In genomic region chr18:1394426-1394825, GRCh38 we compare ENCODE assay signal across 22 cellular contexts.
DNase-seq lines count a peak whose midpoint lies in the region; ATAC-seq and TF ChIP-seq lines count a peak whose summit lies in the region.
"Had no signal": no experiment of that assay in that cellular context is flagged by ENCODE, and none has a peak within 500 bp of the region (broad histone marks: within the 10 kb centered on the region; RNA-seq: fewer than 3 reads in every experiment).

No MANE protein-coding gene starts in this region.

- CTCF ChIA-PET in PC-3 (lab: Charles Lee): no interaction called here

- H3K27ac Mint-ChIP-seq in type B pancreatic cell: no peak overlapping the region
- H3K27ac Mint-ChIP-seq: CD14-positive monocyte; CD4-positive, alpha-beta memory T cell; CD4-positive, CD25-positive, alpha-beta regulatory T cell; CD8-positive, alpha-beta memory T cell had no signal

- H3K9ac ChIP-seq in PC-3 (ENCODE audit: low read length): peak overlapping the region; percentile 72
- H3K9ac ChIP-seq: BLaER1 had no signal

- no peaks in the 10 kb centered on the region for H3K27me3 Mint-ChIP-seq in type B pancreatic cell
- H3K27me3 Mint-ChIP-seq: CD4-positive, alpha-beta memory T cell; CD4-positive, CD25-positive, alpha-beta regulatory T cell; CD8-positive, alpha-beta memory T cell had no signal

- H3K27ac ChIP-seq in 22Rv1: peak overlapping the region; percentile 92
- H3K27ac ChIP-seq in PC-3 (ENCODE audit: low read length): peak overlapping the region; percentile 97
- peak overlapping the region; percentile 88 for H3K27ac ChIP-seq in VCaP
- H3K27ac ChIP-seq: BLaER1 had no signal

- H3K4me1 Mint-ChIP-seq in type B pancreatic cell (ENCODE audit: unreplicated experiment): no peaks in the 10 kb centered on the region
- H3K4me1 Mint-ChIP-seq: CD14-positive monocyte; CD4-positive, alpha-beta memory T cell; CD4-positive, CD25-positive, alpha-beta regulatory T cell; CD8-positive, alpha-beta memory T cell had no signal

- no peaks in the 10 kb centered on the region for H3K79me2 ChIP-seq in PC-3 (ENCODE audit: low read length)

- no peaks in the 10 kb centered on the region for H3K36me3 ChIP-seq in PC-3 (ENCODE audit: low read depth, low read length)
- H3K36me3 ChIP-seq: BE2C, BLaER1 had no signal

- peak overlapping the region; percentile 49 for H3K4me2 ChIP-seq in PC-3 (ENCODE audit: low read length)
- H3K4me2 ChIP-seq: BLaER1 had no signal

- H3K4me3 Mint-ChIP-seq in type B pancreatic cell: no peak overlapping the region
- H3K4me3 Mint-ChIP-seq: CD14-positive monocyte; CD4-positive, CD25-positive, alpha-beta regulatory T cell; CD8-positive, alpha-beta memory T cell had no signal

- no peaks in the 10 kb centered on the region for H4K20me1 ChIP-seq in PC-3 (ENCODE audit: low read length)
- H4K20me1 ChIP-seq: BLaER1 had no signal

- ATAC-seq in PC-3 (no peak), HG03097 (IDR thresholded peaks at IDR 0.05; ENCODE audit: low FRiP score, unreplicated experiment) (no peak)
- ATAC-seq: GM12878 had no signal

- no peak for TF ChIP-seq CTCF in 22Rv1 (IDR thresholded peaks at IDR 0.05)
- TF ChIP-seq CTCF in PC-3 (conservative IDR thresholded peaks at IDR 0.05; ENCODE audit: low read depth, low read length): no peak
- no peak for TF ChIP-seq CTCF in VCaP (conservative IDR thresholded peaks at IDR 0.05)
- TF ChIP-seq CTCF in type B pancreatic cell (conservative IDR thresholded peaks at IDR 0.05): no peak

- no TSS peak for BruUV-seq in PC-3 (replicated peaks; lab: Mats Ljungman, UMichigan)

- H3K27me3 ChIP-seq in PC-3 (ENCODE audit: low read length): no peaks in the 10 kb centered on the region
- H3K27me3 ChIP-seq: BE2C, BLaER1 had no signal

- H3K36me3 Mint-ChIP-seq in type B pancreatic cell: no peaks in the 10 kb centered on the region
- H3K36me3 Mint-ChIP-seq: CD14-positive monocyte; CD4-positive, alpha-beta memory T cell; CD4-positive, CD25-positive, alpha-beta regulatory T cell; CD8-positive, alpha-beta memory T cell had no signal

- no peaks in the 10 kb centered on the region for H3K9me3 ChIP-seq in PC-3 (ENCODE audit: low read length)
- H3K9me3 ChIP-seq: BE2C, BLaER1 had no signal

- H2AFZ ChIP-seq in PC-3 (ENCODE audit: low read length): peak overlapping the region; percentile 20; the same call in 1 of the 2 replicates

- intact Hi-C loops in PC-3 (cut with micrococcal nuclease): loop anchor here (1.0 to 2.0 kb wide), 2 partner anchors 18 to 124 kb away; no protein-coding TSS in a partner anchor

- peaks cover 58% of the 10 kb centered on the region for H3K4me1 ChIP-seq in PC-3 (ENCODE audit: insufficient read depth, low read length)
- H3K4me1 ChIP-seq: BE2C had no signal

- POLR2A ChIA-PET in PC-3 (lab: Charles Lee; ENCODE audit: unreplicated experiment): no interaction called here

- H3K9me3 Mint-ChIP-seq in type B pancreatic cell: no peaks in the 10 kb centered on the region

- DNase-seq in ELF-1 (ENCODE audit: low read depth, low spot score) (peak; percentile 5), PC-3 (peak; percentile 82), HCEC 1CT (no peak), type B pancreatic cell (ENCODE audit: extremely low spot score, unreplicated experiment) (no peak)
- no peak for DNase-seq in activated CD4-positive, alpha-beta T cell treated with anti-CD3 and anti-CD28 coated beads, Interleukin-2, amount 50 U/mL, for 48 hours
- DNase-seq: 8988T; ACHN; BE2C; C1 segment of cervical spinal cord; Calu3; CD4-positive, alpha-beta memory T cell; CD4-positive, CD25-positive, alpha-beta regulatory T cell; CD8-positive, alpha-beta memory T cell; COR-L47; DMS79 treated with DMSO at 0.1 percent for 48 hours; GDM1 had no signal

- H3F3A ChIP-seq in PC-3 (ENCODE audit: low read length, unreplicated experiment): no peaks in the 10 kb centered on the region

- peak overlapping the region; percentile 32 for H3K4me3 ChIP-seq in PC-3 (ENCODE audit: low read length)
- H3K4me3 ChIP-seq: BLaER1, GM12878 had no signal

- no peaks in the 10 kb centered on the region for H3K9me2 ChIP-seq in PC-3 (replicated peaks; ENCODE audit: low read length)

Comparison
In these comparisons a context has a peak if more than half of its experiments do, and no peak if none do; other contexts are left out.
1. DNase-seq: peak in ELF-1 (single experiment) and PC-3 (single experiment); none in HCEC 1CT (single experiment), type B pancreatic cell (single experiment) and activated CD4-positive, alpha-beta T cell treated with anti-CD3 and anti-CD28 coated beads, Interleukin-2, amount 50 U/mL, for 48 hours (0 of 2).
2. Peak in every context shown above with its lines, with median percentiles within 50 percentile points of each other: H3K27ac ChIP-seq.